15 cellular contexts compared by ENCODE assay signal in the genomic region with DNA sequence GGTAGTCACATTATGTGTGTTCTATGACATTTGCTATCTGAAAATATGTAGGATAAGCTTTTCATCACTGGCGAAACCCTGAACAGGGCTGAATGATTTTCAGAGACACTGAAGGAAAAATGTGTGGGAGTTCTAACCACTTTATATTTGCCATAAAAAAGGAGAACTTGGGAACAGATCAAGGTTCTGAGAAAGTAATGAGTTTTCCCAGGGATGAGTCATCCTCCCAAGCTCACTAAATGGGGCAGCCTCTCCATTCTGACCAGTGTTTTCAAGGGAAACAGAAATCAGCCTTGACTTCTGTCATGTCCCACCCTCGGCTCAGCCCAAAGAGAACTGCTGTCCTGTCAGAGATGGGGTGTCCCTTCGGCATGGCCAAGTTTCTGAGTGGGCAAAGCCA.
DNase-seq lines count a peak whose midpoint lies in the region; ATAC-seq lines count a peak whose summit lies in the region.
"Had no signal": no experiment of that assay in that cellular context is flagged by ENCODE, and none has a peak within 500 bp of the region (broad histone marks: within the 10 kb centered on the region; RNA-seq: fewer than 3 reads in every experiment).

No MANE protein-coding gene starts in this region.

- ATAC-seq in GM18861 (IDR thresholded peaks at IDR 0.05; ENCODE audit: unreplicated experiment), result no peak
- ATAC-seq in GM18909 (IDR thresholded peaks at IDR 0.05; ENCODE audit: poor library complexity, unreplicated experiment), result no peak
- ATAC-seq: activated CD8-positive, alpha-beta T cell treated with anti-CD3 and anti-CD28 coated beads, Interleukin-2, amount 10 ng/mL, durations not matched to agents 7 days and 5 days; psoas muscle had no signal

- no peaks in the 10 kb centered on the region for H3K36me3 ChIP-seq in MG63
- H3K36me3 ChIP-seq: cardiac muscle cell, stomach had no signal

- H3K9me3 ChIP-seq in MG63, result no peaks in the 10 kb centered on the region
- H3K9me3 ChIP-seq: psoas muscle, stomach had no signal

- no peak overlapping the region for H3K4me3 ChIP-seq in MG63
- H3K4me3 ChIP-seq: cardiac muscle cell, psoas muscle, stomach had no signal

- peak; percentile 65 for DNase-seq in EH (ENCODE audit: low read depth)
- DNase-seq in MG63, result peak; percentile 6
- peak; percentile 61 for DNase-seq in fibroblast of peridontal ligament (ENCODE audit: extremely low read depth)
- DNase-seq in renal cortical epithelial cell (ENCODE audit: low read depth), result peak; percentile 58
- no peak for DNase-seq in HT-29 (ENCODE audit: low spot score)
- DNase-seq in NCI-H510A (lab: John Stamatoyannopoulos, UW), result no peak
- DNase-seq: activated CD8-positive, alpha-beta T cell treated with anti-CD3 and anti-CD28 coated beads, Interleukin-2, amount 10 ng/mL, durations not matched to agents 7 days and 5 days; activated gamma-delta T cell; NCI-H1092 treated with DMSO at 0.1 percent for 48 hours; NCI-H524; psoas muscle; stomach had no signal

- no peaks in the 10 kb centered on the region for H3K27me3 ChIP-seq in MG63
- H3K27me3 ChIP-seq: cardiac muscle cell, stomach had no signal

Comparison
In these comparisons a context has a peak if more than half of its experiments do, and no peak if none do; other contexts are left out.
1. DNase-seq: peak in EH (single experiment), MG63 (single experiment), fibroblast of peridontal ligament (single experiment) and renal cortical epithelial cell (single experiment); none in HT-29 (single experiment) and NCI-H510A (single experiment).